ENCODE assay signal across 8 cellular contexts in genomic region chr6:141482773-141483172, GRCh38.
DNase-seq lines count a peak whose midpoint lies in the region; ATAC-seq and TF ChIP-seq lines count a peak whose summit lies in the region.

No MANE protein-coding gene starts in this region.

- H3K27me3 ChIP-seq in CD8-positive, alpha-beta T cell (ENCODE audit: insufficient read depth, low read length), result no peaks in the 10 kb centered on the region
- H3K27me3 ChIP-seq in ovary, result no peaks in the 10 kb centered on the region

- intact Hi-C loops in CD8-positive, alpha-beta T cell (cut with DNase I, micrococcal nuclease), result loop anchor here (2.0 to 10.0 kb wide), 4 partner anchors 18 to 662 kb away; partner anchors contain the start of genes NMBR (in 1 of the 2) and VTA1 (in 1 of the 2)
- intact Hi-C loops in ovary (cut with DNase I), result no loop called here

- no peak for TF ChIP-seq CTCF in CD8-positive, alpha-beta T cell (IDR thresholded peaks at IDR 0.05)
- no peak for TF ChIP-seq CTCF in ovary (IDR thresholded peaks at IDR 0.05)

- no peaks in the 10 kb centered on the region for H3K27me3 Mint-ChIP-seq in CD8-positive, alpha-beta T cell (ENCODE audit: low read depth)
- no peaks in the 10 kb centered on the region for H3K27me3 Mint-ChIP-seq in naive thymus-derived CD8-positive, alpha-beta T cell

- no peak for ATAC-seq in CD8-positive, alpha-beta T cell
- ATAC-seq in activated naive CD4-positive, alpha-beta T cell treated with anti-CD3 and anti-CD28 coated beads, Interleukin-2, amount 50 U/mL, for 72 hours, result no peak
- no peak for ATAC-seq in naive thymus-derived CD8-positive, alpha-beta T cell

- no peaks in the 10 kb centered on the region for H3K36me3 Mint-ChIP-seq in CD8-positive, alpha-beta T cell
- peaks cover 14 to 15% of the 10 kb centered on the region in 2 donors for H3K36me3 Mint-ChIP-seq in activated naive CD4-positive, alpha-beta T cell treated with anti-CD3 and anti-CD28 coated beads, Interleukin-2, amount 50 U/mL, for 72 hours
- no peaks in the 10 kb centered on the region for H3K36me3 Mint-ChIP-seq in naive thymus-derived CD8-positive, alpha-beta T cell

- no peak for DNase-seq in CD8-positive, alpha-beta T cell
- DNase-seq in M059J (ENCODE audit: low read depth) (peak; percentile 32), ovary (no peak), RKO (ENCODE audit: low spot score) (no peak), NCI-H2081 treated with DMSO at 0.1 percent for 48 hours (lab: John Stamatoyannopoulos, UW) (no peak), DMS79 treated with DMSO at 0.1 percent for 48 hours (lab: John Stamatoyannopoulos, UW) (no peak)
- no peak for DNase-seq in activated naive CD4-positive, alpha-beta T cell treated with anti-CD3 and anti-CD28 coated beads, Interleukin-2, amount 50 U/mL, for 72 hours (ENCODE audit: low spot score in 2 of 2)
- DNase-seq in naive thymus-derived CD8-positive, alpha-beta T cell, result peak in 2 of 10 donors; percentile 3 to 11

- TF ChIP-seq POLR2A in ovary (IDR thresholded peaks at IDR 0.05), result no peak

- WGBS in ovary, 3 donors, result 50 to 57% (median 56%) methylated on average over 5 of the region's 5 CpGs

- TF ChIP-seq EP300 in ovary (IDR thresholded peaks at IDR 0.05), result no peak

- H3K4me3 ChIP-seq in CD8-positive, alpha-beta T cell (ENCODE audit: low read depth, low read length), result peak overlapping the region; percentile 41
- H3K4me3 ChIP-seq in ovary, result no peak overlapping the region

- H3K4me3 Mint-ChIP-seq in CD8-positive, alpha-beta T cell, result peak overlapping the region; percentile 76
- H3K4me3 Mint-ChIP-seq in naive thymus-derived CD8-positive, alpha-beta T cell, result peak overlapping the region; percentile 75 to 92 (median 87)

- CTCF ChIA-PET in CD8-positive, alpha-beta T cell (lab: Charles Lee), result interaction anchor here (1.6 kb wide), 1 partner anchor 11 kb away, joined by 3 read pairs; no protein-coding TSS in a partner anchor

- H3K27ac Mint-ChIP-seq in CD8-positive, alpha-beta T cell, result peak overlapping the region; percentile 93
- H3K27ac Mint-ChIP-seq in activated naive CD4-positive, alpha-beta T cell treated with anti-CD3 and anti-CD28 coated beads, Interleukin-2, amount 50 U/mL, for 72 hours, result peak overlapping the region; percentile 29 to 94
- peak overlapping the region; percentile 83 to 98 (median 94) for H3K27ac Mint-ChIP-seq in naive thymus-derived CD8-positive, alpha-beta T cell

- POLR2A ChIA-PET in CD8-positive, alpha-beta T cell (lab: Charles Lee), result interaction anchor here (1.5 kb wide), 1 partner anchor 664 kb away, joined by 7 read pairs; the partner anchor contains the start of genes NMBR and VTA1
- POLR2A ChIA-PET in naive thymus-derived CD8-positive, alpha-beta T cell (lab: Charles Lee), result interaction anchor here (1.0 to 1.2 kb wide), 2 partner anchors 28 to 78 kb away, joined by 3 to 4 read pairs; no protein-coding TSS in a partner anchor

- H3K4me1 ChIP-seq in CD8-positive, alpha-beta T cell (ENCODE audit: insufficient read depth, low read length), result peaks cover 17% of the 10 kb centered on the region
- H3K4me1 ChIP-seq in ovary (ENCODE audit: insufficient read depth), result peaks cover 2% of the 10 kb centered on the region

- no peaks in the 10 kb centered on the region for H3K9me3 Mint-ChIP-seq in CD8-positive, alpha-beta T cell
- H3K9me3 Mint-ChIP-seq in activated naive CD4-positive, alpha-beta T cell treated with anti-CD3 and anti-CD28 coated beads, Interleukin-2, amount 50 U/mL, for 72 hours, result peaks cover 7 to 16% of the 10 kb centered on the region in 2 donors
- H3K9me3 Mint-ChIP-seq in naive thymus-derived CD8-positive, alpha-beta T cell, result peaks cover 0 to 6% (median 0%) of the 10 kb centered on the region in 9 donors

- H3K27ac ChIP-seq in CD8-positive, alpha-beta T cell (ENCODE audit: low read depth, low read length), result peak overlapping the region; percentile 65
- H3K27ac ChIP-seq in ovary, result no peak overlapping the region

- H3K36me3 ChIP-seq in CD8-positive, alpha-beta T cell (ENCODE audit: insufficient read depth, low read length), result no peaks in the 10 kb centered on the region
- no peaks in the 10 kb centered on the region for H3K36me3 ChIP-seq in ovary

- H3K9me3 ChIP-seq in CD8-positive, alpha-beta T cell (ENCODE audit: low read length), result no peaks in the 10 kb centered on the region
- H3K9me3 ChIP-seq in ovary, result no peaks in the 10 kb centered on the region

- peaks cover 42% of the 10 kb centered on the region for H3K4me1 Mint-ChIP-seq in CD8-positive, alpha-beta T cell (ENCODE audit: low read depth)
- H3K4me1 Mint-ChIP-seq in naive thymus-derived CD8-positive, alpha-beta T cell, result peaks cover 8 to 54% (median 30%) of the 10 kb centered on the region in 4 donors

Comparison
In these comparisons a context has a peak if more than half of its experiments do, and no peak if none do; other contexts are left out.
1. intact Hi-C loops: an anchor here in CD8-positive, alpha-beta T cell (2.0 to 10.0 kb wide); none called in ovary.